Comparison of ENCODE assay signal across 5 cellular contexts in the genomic region with DNA sequence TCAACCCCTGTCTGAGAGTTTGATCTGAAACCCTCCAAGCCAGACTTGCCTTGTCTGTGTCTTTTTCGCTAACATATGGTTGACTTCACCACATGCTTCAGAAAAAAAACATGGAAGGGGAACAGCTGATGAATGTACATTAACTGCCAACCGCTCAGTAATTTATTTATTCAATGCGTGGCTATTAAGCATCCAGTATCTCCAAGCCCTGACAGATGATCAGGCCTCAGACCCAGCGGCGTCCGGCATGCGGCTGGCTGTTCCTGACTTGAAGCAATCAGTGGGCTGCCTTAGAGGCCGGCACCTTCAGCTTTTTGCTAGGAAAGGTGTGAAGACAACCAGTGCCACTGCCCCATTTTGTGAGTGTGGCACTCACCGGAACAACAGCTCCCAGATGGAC.
"Had no signal": no experiment of that assay in that cellular context is flagged by ENCODE, and none has a peak within 500 bp of the region (broad histone marks: within the 10 kb centered on the region; RNA-seq: fewer than 3 reads in every experiment).

No MANE protein-coding gene starts in this region.

- ATAC-seq: GM23338 had no signal

- H3K4me3 ChIP-seq: GM23338 had no signal

- H2AFZ ChIP-seq: GM23338 had no signal

- H3K27ac Mint-ChIP-seq: GM23338, IgD-negative memory B cell had no signal

- H3K4me3 Mint-ChIP-seq: GM23338, H9, IgD-negative memory B cell had no signal

- DNase-seq: H9, HCEC 1CT, KBM-7 had no signal

- H3K36me3 Mint-ChIP-seq: IgD-negative memory B cell had no signal

- H3K27me3 Mint-ChIP-seq: IgD-negative memory B cell had no signal

- H3K4me2 ChIP-seq: GM23338 had no signal

- H3K9me3 Mint-ChIP-seq: GM23338, IgD-negative memory B cell had no signal
